In genomic region chr12:70242695-70243509, GRCh38 we compare ENCODE assay signal across 1 cellular context.
TF ChIP-seq lines count a peak whose summit lies in the region.

TSS of gene CNOT2 (plus strand) at chr12:70243433. CDS start at chr12:70278227, 34,794 bp downstream.

TF ChIP-seq in K562, 482 proteins besides CTCF, POLR2A, EP300 and RAD21 (continued from another document and continues in another):
- TF ChIP-seq XRCC5 (IDR thresholded peaks at IDR 0.05; ENCODE audit: low read depth, low read length): peak; percentile 52
- peak; percentile 54 to 86 for TF ChIP-seq MNT (conservative IDR thresholded peaks at IDR 0.05)
- TF ChIP-seq MITF (IDR thresholded peaks at IDR 0.05): no peak; the same call in 1 of the 2 replicates
- TF ChIP-seq KLF1 (tag; IDR thresholded peaks at IDR 0.05): 0 out of 2 replicates have a peak, but pooled peaks have one; percentile 26
- TF ChIP-seq MCM5 (IDR thresholded peaks at IDR 0.05; ENCODE audit: low read depth): no peak
- TF ChIP-seq ZBTB9 (CRISPR knock-in tag; IDR thresholded peaks at IDR 0.05): peak; percentile 87; the same call in 1 of the 2 replicates
- TF ChIP-seq ZNF316 (IDR thresholded peaks at IDR 0.05): peak; percentile 32; the same call in 1 of the 2 replicates
- TF ChIP-seq ZNF24 (IDR thresholded peaks at IDR 0.05): peak; percentile 53; the same call in 1 of the 2 replicates
- TF ChIP-seq YBX1 (IDR thresholded peaks at IDR 0.05): no peak
- peak; percentile 75 for TF ChIP-seq MYC (IDR thresholded peaks at IDR 0.05; ENCODE audit: low read depth, low read length)
- TF ChIP-seq MYC (CRISPR knock-in tag; IDR thresholded peaks at IDR 0.05; ENCODE audit: borderline replicate concordance, low read depth): peak; percentile 78; the same call in 1 of the 2 replicates
- TF ChIP-seq MAX (CRISPR knock-in tag; IDR thresholded peaks at IDR 0.05): peak; percentile 70
- peak; percentile 15 to 54; a peak in 1 of 4 replicates for TF ChIP-seq TEAD1 (CRISPR knock-in tag; IDR thresholded peaks at IDR 0.05)
- peak; percentile 71; the same call in 1 of the 2 replicates for TF ChIP-seq ZEB2 (IDR thresholded peaks at IDR 0.05)
- peak; percentile 92; the same call in 1 of the 2 replicates for TF ChIP-seq RBM14 (IDR thresholded peaks at IDR 0.05; ENCODE audit: borderline replicate concordance, insufficient read depth, low read depth, low read length)
- peak in 1 of 2 experiments; percentile 62; a peak in 2 of 4 replicates for TF ChIP-seq RCOR1 (IDR thresholded peaks at IDR 0.05; ENCODE audit: borderline replicate concordance in 1 of 2, low read depth in 2 of 2, low read length in 2 of 2)
- TF ChIP-seq BDP1 (IDR thresholded peaks at IDR 0.05; ENCODE audit: insufficient read depth, insufficient read length): no peak
- peak in 1 of 2 experiments; percentile 47; a peak in 1 of 3 replicates for TF ChIP-seq CBX3 (IDR thresholded peaks at IDR 0.05; ENCODE audit: borderline replicate concordance in 1 of 2, low read length in 2 of 2)
- TF ChIP-seq CBX8 (IDR thresholded peaks at IDR 0.05; ENCODE audit: borderline replicate concordance, extremely low read depth, low read depth, low read length, poor library complexity, severe bottlenecking): no peak
- peak; percentile 87 for TF ChIP-seq CREB1 (IDR thresholded peaks at IDR 0.05)
- TF ChIP-seq CREB1 (CRISPR knock-in tag; IDR thresholded peaks at IDR 0.05): peak; percentile 86
- peak; percentile 87 for TF ChIP-seq MTA3 (IDR thresholded peaks at IDR 0.05; ENCODE audit: borderline replicate concordance)
- no peak for TF ChIP-seq TSHZ1 (CRISPR knock-in tag; IDR thresholded peaks at IDR 0.05)
- no peak for TF ChIP-seq FOXA1 (IDR thresholded peaks at IDR 0.05; ENCODE audit: borderline replicate concordance)
- TF ChIP-seq ZBTB11 (CRISPR knock-in tag; IDR thresholded peaks at IDR 0.05): peak in 1 of 3 experiments; percentile 70; a peak in 1 of 6 replicates
- peak; percentile 56 for TF ChIP-seq ETS1 (conservative IDR thresholded peaks at IDR 0.05; ENCODE audit: control insufficient read depth, low read depth, low read length)
- no peak for TF ChIP-seq HNRNPK (IDR thresholded peaks at IDR 0.05; ENCODE audit: low read depth, low read length, poor library complexity, severe bottlenecking)
- no peak for TF ChIP-seq XRCC4 (IDR thresholded peaks at IDR 0.05; ENCODE audit: extremely low read depth, insufficient read depth, insufficient read length)
- TF ChIP-seq NFIC (IDR thresholded peaks at IDR 0.05): no peak
- no peak for TF ChIP-seq ZNF644 (tag; IDR thresholded peaks at IDR 0.05; ENCODE audit: low read depth)
- TF ChIP-seq TEAD2 (tag; IDR thresholded peaks at IDR 0.05): no peak
- no peak for TF ChIP-seq NFIX (CRISPR knock-in tag; IDR thresholded peaks at IDR 0.05; ENCODE audit: low read depth)
- no peak for TF ChIP-seq HMG20B (CRISPR knock-in tag; IDR thresholded peaks at IDR 0.05)
- no peak for TF ChIP-seq OTX1 (CRISPR knock-in tag; IDR thresholded peaks at IDR 0.05)
- TF ChIP-seq MYBL2 (IDR thresholded peaks at IDR 0.05; ENCODE audit: low read depth): 0 out of 2 replicates have a peak, but pooled peaks have one; percentile 12
- TF ChIP-seq MYBL2 (CRISPR knock-in tag; IDR thresholded peaks at IDR 0.05; ENCODE audit: borderline replicate concordance): no peak
- no peak for TF ChIP-seq ZNF507 (tag; conservative IDR thresholded peaks at IDR 0.05)
- TF ChIP-seq NONO (IDR thresholded peaks at IDR 0.05; ENCODE audit: low read depth in 2 of 2, low read length in 1 of 2): no peak
- no peak for TF ChIP-seq MED1 (CRISPR knock-in tag; IDR thresholded peaks at IDR 0.05; ENCODE audit: borderline replicate concordance)
- peak; percentile 88 for TF ChIP-seq HDAC8 (tag; IDR thresholded peaks at IDR 0.05)
- TF ChIP-seq CBFA2T3 (IDR thresholded peaks at IDR 0.05): peak; percentile 41; the same call in 1 of the 2 replicates
- no peak for TF ChIP-seq ETV6 (IDR thresholded peaks at IDR 0.05; ENCODE audit: borderline replicate concordance in 1 of 2, low read depth in 2 of 2, low read length in 1 of 2)
- TF ChIP-seq ETV6 (CRISPR knock-in tag; IDR thresholded peaks at IDR 0.05; ENCODE audit: borderline replicate concordance): no peak
- peak; percentile 70; the same call in 1 of the 2 replicates for TF ChIP-seq ZBTB1 (CRISPR knock-in tag; IDR thresholded peaks at IDR 0.05; ENCODE audit: borderline replicate concordance, low read depth)
- TF ChIP-seq ARHGAP35 (IDR thresholded peaks at IDR 0.05; ENCODE audit: partially characterized antibody): no peak
- no peak for TF ChIP-seq MECOM (CRISPR knock-in tag; IDR thresholded peaks at IDR 0.05)
- TF ChIP-seq PHB2 (IDR thresholded peaks at IDR 0.05; ENCODE audit: low read depth): no peak
- TF ChIP-seq BMI1 (IDR thresholded peaks at IDR 0.05; ENCODE audit: low read length): no peak
- no peak for TF ChIP-seq ZSCAN32 (CRISPR knock-in tag; IDR thresholded peaks at IDR 0.05)
- TF ChIP-seq NR2C2 (CRISPR knock-in tag; IDR thresholded peaks at IDR 0.05): peak; percentile 99
- peak; percentile 100 for TF ChIP-seq NR2C2 (tag; IDR thresholded peaks at IDR 0.05)
- TF ChIP-seq NFATC3 (IDR thresholded peaks at IDR 0.05): no peak
- TF ChIP-seq PHF20 (IDR thresholded peaks at IDR 0.05; ENCODE audit: partially characterized antibody): peak; percentile 77
- no peak for TF ChIP-seq PTBP1 (IDR thresholded peaks at IDR 0.05; ENCODE audit: low read depth, low read length)
